ENCODE assay signal across 1 cellular context in the genomic region with DNA sequence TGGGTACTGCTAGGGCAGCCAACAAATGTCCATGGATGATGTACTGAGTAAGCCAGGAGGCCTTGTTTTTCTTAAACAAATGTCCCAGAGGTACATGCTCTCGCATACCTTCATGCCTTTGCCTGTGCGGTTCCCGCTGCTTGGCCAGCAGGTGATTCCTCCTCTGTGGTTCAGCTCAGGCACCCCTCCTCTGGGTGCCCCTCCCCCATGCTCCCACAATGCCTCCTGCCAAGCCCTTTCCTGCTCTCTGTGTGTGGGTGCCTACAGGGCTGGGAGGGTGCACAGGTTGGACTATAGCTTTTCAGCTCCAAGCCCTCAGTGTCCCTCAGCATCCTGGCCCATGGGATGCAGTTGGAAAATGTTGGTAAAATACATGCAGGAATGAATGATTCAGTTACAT.
TF ChIP-seq lines count a peak whose summit lies in the region.

No MANE protein-coding gene starts in this region.

TF ChIP-seq in HEK293, 187 proteins besides CTCF, POLR2A, EP300 and RAD21 (continued from another document):
- TF ChIP-seq ZNF394 (tag by site-specific recombination; IDR thresholded peaks at IDR 0.05; ENCODE audit: borderline replicate concordance) (no peak), ZBTB7A (tag by site-specific recombination; IDR thresholded peaks at IDR 0.05; ENCODE audit: low read depth) (no peak), ZIC2 (tag by site-specific recombination; IDR thresholded peaks at IDR 0.05) (peak; percentile 68), ZNF211 (tag by site-specific recombination; IDR thresholded peaks at IDR 0.05; ENCODE audit: low read depth) (no peak), ZNF600 (tag by site-specific recombination; IDR thresholded peaks at IDR 0.05) (no peak), ZNF155 (tag by site-specific recombination; IDR thresholded peaks at IDR 0.05) (no peak), ZNF398 (tag by site-specific recombination; IDR thresholded peaks at IDR 0.05) (no peak), ZNF624 (tag by site-specific recombination; IDR thresholded peaks at IDR 0.05) (no peak), ZFHX2 (tag by site-specific recombination; conservative IDR thresholded peaks at IDR 0.05) (0 out of 2 replicates have a peak, but pooled peaks have one; percentile 7), GLIS2 (tag by site-specific recombination; IDR thresholded peaks at IDR 0.05) (0 out of 2 replicates have a peak, but pooled peaks have one; percentile 7), SCRT1 (tag by site-specific recombination; IDR thresholded peaks at IDR 0.05; ENCODE audit: borderline replicate concordance) (no peak), ZNF423 (tag by site-specific recombination; IDR thresholded peaks at IDR 0.05) (no peak), ZNF660 (tag by site-specific recombination; IDR thresholded peaks at IDR 0.05) (no peak), ZNF324 (tag by site-specific recombination; IDR thresholded peaks at IDR 0.05) (no peak)
- TF ChIP-seq, protein P1, sequence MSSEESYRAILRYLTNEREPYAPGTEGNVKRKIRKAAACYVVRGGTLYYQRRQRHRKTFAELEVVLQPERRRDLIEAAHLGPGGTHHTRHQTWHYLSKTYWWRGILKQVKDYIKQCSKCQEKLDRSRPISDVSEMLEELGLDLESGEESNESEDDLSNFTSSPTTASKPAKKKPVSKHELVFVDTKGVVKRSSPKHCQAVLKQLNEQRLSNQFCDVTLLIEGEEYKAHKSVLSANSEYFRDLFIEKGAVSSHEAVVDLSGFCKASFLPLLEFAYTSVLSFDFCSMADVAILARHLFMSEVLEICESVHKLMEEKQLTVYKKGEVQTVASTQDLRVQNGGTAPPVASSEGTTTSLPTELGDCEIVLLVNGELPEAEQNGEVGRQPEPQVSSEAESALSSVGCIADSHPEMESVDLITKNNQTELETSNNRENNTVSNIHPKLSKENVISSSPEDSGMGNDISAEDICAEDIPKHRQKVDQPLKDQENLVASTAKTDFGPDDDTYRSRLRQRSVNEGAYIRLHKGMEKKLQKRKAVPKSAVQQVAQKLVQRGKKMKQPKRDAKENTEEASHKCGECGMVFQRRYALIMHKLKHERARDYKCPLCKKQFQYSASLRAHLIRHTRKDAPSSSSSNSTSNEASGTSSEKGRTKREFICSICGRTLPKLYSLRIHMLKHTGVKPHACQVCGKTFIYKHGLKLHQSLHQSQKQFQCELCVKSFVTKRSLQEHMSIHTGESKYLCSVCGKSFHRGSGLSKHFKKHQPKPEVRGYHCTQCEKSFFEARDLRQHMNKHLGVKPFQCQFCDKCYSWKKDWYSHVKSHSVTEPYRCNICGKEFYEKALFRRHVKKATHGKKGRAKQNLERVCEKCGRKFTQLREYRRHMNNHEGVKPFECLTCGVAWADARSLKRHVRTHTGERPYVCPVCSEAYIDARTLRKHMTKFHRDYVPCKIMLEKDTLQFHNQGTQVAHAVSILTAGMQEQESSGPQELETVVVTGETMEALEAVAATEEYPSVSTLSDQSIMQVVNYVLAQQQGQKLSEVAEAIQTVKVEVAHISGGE (tag by site-specific recombination; conservative IDR thresholded peaks at IDR 0.05; ENCODE audit: low read depth), result no peak
